Comparison of ENCODE assay signal across 8 cellular contexts in genomic region chr18:79246309-79247108, GRCh38.
A peak's percentile ranks its signal among the peaks of the same experiment; 100 is the strongest.
DNase-seq lines count a peak whose midpoint lies in the region; ATAC-seq, FAIRE-seq and TF ChIP-seq lines count a peak whose summit lies in the region.

No MANE protein-coding gene starts in this region.

- H3K27ac ChIP-seq in foreskin keratinocyte, result peak overlapping the region; percentile 83
- H3K27ac ChIP-seq in pancreas, result no peak overlapping the region
- peak overlapping the region in 2 of 4 donors; percentile 32 to 59 for H3K27ac ChIP-seq in tibial nerve

- ATAC-seq in GM21723 (IDR thresholded peaks at IDR 0.05; ENCODE audit: unreplicated experiment) (peak; percentile 98), foreskin keratinocyte (peak; percentile 99), pancreas (peak; percentile 99 to 100 (median 100))

- TF ChIP-seq POLR2A in tibial nerve (IDR thresholded peaks at IDR 0.05), result peak in 1 of 2 donors; percentile 24

- intact Hi-C loops in pancreas (cut with DNase I), result no loop called here

- H3K4me1 ChIP-seq in foreskin keratinocyte (no peaks in the 10 kb centered on the region), pancreas (no peaks in the 10 kb centered on the region), tibial nerve (peaks cover 0 to 41% (median 0%) of the 10 kb centered on the region in 4 donors)

- FAIRE-seq in pancreas (lab: Jason Lieb, UNC), result no peak

- TF ChIP-seq CTCF in foreskin keratinocyte (conservative IDR thresholded peaks at IDR 0.05) (peak; percentile 99), pancreas (IDR thresholded peaks at IDR 0.05) (peak; percentile 87 to 97 (median 93)), tibial nerve (IDR thresholded peaks at IDR 0.05) (peak; percentile 87 to 97 (median 92))

- WGBS in pancreas, 2 donors, result 19 to 21% methylated on average over 31 of the region's 31 CpGs
- WGBS in tibial nerve, 2 donors, result 19 to 24% methylated on average over 31 of the region's 31 CpGs

- TF ChIP-seq EP300 in tibial nerve (IDR thresholded peaks at IDR 0.05), result peak in 1 of 2 donors; percentile 28

- H3K27me3 ChIP-seq in foreskin keratinocyte (no peaks in the 10 kb centered on the region), pancreas (no peaks in the 10 kb centered on the region), tibial nerve (no peaks in the 10 kb centered on the region)

- no peaks in the 10 kb centered on the region for H3K9me3 ChIP-seq in pancreas
- no peaks in the 10 kb centered on the region for H3K9me3 ChIP-seq in tibial nerve

- DNase-seq in Daoy (ENCODE audit: low read depth) (peak; percentile 91), KBM-7 (peak; percentile 89), SHP77 treated with DMSO at 0.1 percent for 48 hours (lab: John Stamatoyannopoulos, UW) (peak; percentile 68), activated gamma-delta T cell (lab: John Stamatoyannopoulos, UW) (peak; percentile 33), foreskin keratinocyte (peak; percentile 46 to 78), pancreas (peak; percentile 36 to 88 (median 68)), tibial nerve (ENCODE audit: low spot score in 2 of 2) (peak; percentile 20 to 52)

- H3K36me3 ChIP-seq in pancreas (no peaks in the 10 kb centered on the region), tibial nerve (no peaks in the 10 kb centered on the region)

- no peak overlapping the region for H3K4me3 ChIP-seq in pancreas
- H3K4me3 ChIP-seq in tibial nerve, result peak overlapping the region in 1 of 4 donors; percentile 3

- in situ Hi-C loops in KBM-7 (cut with MboI; ENCODE audit: low pct_unique_long_range_greater_than_20kb, low sequenced_read_pairs), result no loop called here

Comparison
In these comparisons a context has a peak if more than half of its experiments do, and no peak if none do; other contexts are left out.
1. DNase-seq: peak in every context shown above with its lines; median percentile 91 in Daoy; 89 in KBM-7; 68 in SHP77 treated with DMSO at 0.1 percent for 48 hours; 68 in pancreas; 62 in foreskin keratinocyte; 36 in tibial nerve; 33 in activated gamma-delta T cell.